Comparison of ENCODE assay signal across 16 cellular contexts in genomic region chr1:246005067-246005466, GRCh38.
A peak's percentile ranks its signal among the peaks of the same experiment; 100 is the strongest.
DNase-seq lines count a peak whose midpoint lies in the region; ATAC-seq and TF ChIP-seq lines count a peak whose summit lies in the region.
"Had no signal": no experiment of that assay in that cellular context is flagged by ENCODE, and none has a peak within 500 bp of the region (broad histone marks: within the 10 kb centered on the region; RNA-seq: fewer than 3 reads in every experiment).

No MANE protein-coding gene starts in this region.

- TF ChIP-seq EP300 in SK-N-SH (IDR thresholded peaks at IDR 0.05; ENCODE audit: borderline replicate concordance in 1 of 2, low read depth in 1 of 2, low read length in 1 of 2), result peak; percentile 64 to 94; a peak in 3 of 4 replicates

- TF ChIP-seq CTCF in SK-N-SH (IDR thresholded peaks at IDR 0.05), result no peak
- no peak for TF ChIP-seq CTCF in foreskin keratinocyte (conservative IDR thresholded peaks at IDR 0.05)

- H3K4me3 Mint-ChIP-seq in stimulated activated effector memory CD8-positive, alpha-beta T cell treated with anti-CD3 and anti-CD28 coated beads, Interleukin-12 subunit alpha, Interleukin-12 subunit beta, amount 100 ng/mL, for 72 hours, result no peak overlapping the region
- H3K4me3 Mint-ChIP-seq: activated B cell treated with CpG ODN at 0.5 μM for 24 hours, CD14-positive monocyte, endodermal cell had no signal

- peaks cover 14% of the 10 kb centered on the region for H3F3A ChIP-seq in SK-N-SH (replicated peaks; ENCODE audit: insufficient read depth)

- no peaks in the 10 kb centered on the region for H3K36me3 Mint-ChIP-seq in stimulated activated effector memory CD8-positive, alpha-beta T cell treated with anti-CD3 and anti-CD28 coated beads, Interleukin-12 subunit alpha, Interleukin-12 subunit beta, amount 100 ng/mL, for 72 hours
- H3K36me3 Mint-ChIP-seq: CD14-positive monocyte had no signal

- no peaks in the 10 kb centered on the region for H3K9me3 Mint-ChIP-seq in stimulated activated effector memory CD8-positive, alpha-beta T cell treated with anti-CD3 and anti-CD28 coated beads, Interleukin-12 subunit alpha, Interleukin-12 subunit beta, amount 100 ng/mL, for 72 hours
- H3K9me3 Mint-ChIP-seq: activated B cell treated with CpG ODN at 0.5 μM for 24 hours, CD14-positive monocyte had no signal

- TF ChIP-seq RAD21 in SK-N-SH (IDR thresholded peaks at IDR 0.05; ENCODE audit: low read length), result no peak

- H3K79me2 ChIP-seq in SK-N-SH (ENCODE audit: insufficient read depth), result no peaks in the 10 kb centered on the region

- no peaks in the 10 kb centered on the region for H3K36me3 ChIP-seq in SK-N-SH (replicated peaks in 1 of 2; ENCODE audit: control insufficient read depth in 1 of 2, insufficient read depth in 2 of 2, low read length in 1 of 2)
- H3K36me3 ChIP-seq: spleen had no signal

- H3K4me3 ChIP-seq in SK-N-SH (ENCODE audit: low read depth in 2 of 2, low read length in 1 of 2), result no peak overlapping the region
- H3K4me3 ChIP-seq: spleen had no signal

- H3K9me2 ChIP-seq in SK-N-SH, result no peaks in the 10 kb centered on the region

- intact Hi-C loops in left ventricle myocardium superior (cut with micrococcal nuclease) (no loop called here), Right ventricle myocardium inferior (cut with DNase I) (no loop called here)

- H3K9me3 ChIP-seq in SK-N-SH, result no peaks in the 10 kb centered on the region
- H3K9me3 ChIP-seq: spleen had no signal

- H3K27me3 ChIP-seq in SK-N-SH (ENCODE audit: insufficient read depth) (no peaks in the 10 kb centered on the region), foreskin keratinocyte (no peaks in the 10 kb centered on the region)
- H3K27me3 ChIP-seq: spleen had no signal

- DNase-seq in left ventricle myocardium superior, result no peak
- DNase-seq in Right ventricle myocardium inferior (ENCODE audit: missing footprints), result no peak
- DNase-seq in SK-N-SH, result no peak
- DNase-seq in foreskin keratinocyte, result peak; percentile 72 to 83
- no peak for DNase-seq in HuH-7.5 (ENCODE audit: low spot score)
- no peak for DNase-seq in stimulated activated effector memory CD8-positive, alpha-beta T cell treated with anti-CD3 and anti-CD28 coated beads, Interleukin-12 subunit alpha, Interleukin-12 subunit beta, amount 100 ng/mL, for 72 hours (ENCODE audit: low spot score in 2 of 2)
- DNase-seq in effector CD8-positive, alpha-beta T cell (lab: John Stamatoyannopoulos, UW), result no peak
- no peak for DNase-seq in medulla oblongata (ENCODE audit: extremely low spot score)
- DNase-seq: activated B cell treated with CpG ODN at 0.5 μM for 24 hours; activated gamma-delta T cell; endodermal cell; mesendoderm; NCI-H1092 treated with DMSO at 0.1 percent for 48 hours; spleen; stimulated activated naive CD4-positive, alpha-beta T cell had no signal

- H3K9ac ChIP-seq in SK-N-SH, result no peak overlapping the region

- CTCF ChIA-PET in SK-N-SH (lab: Yijun Ruan, JAX), result interaction anchor here (1.6 to 5.6 kb wide), 3 partner anchors 446 to 852 kb away, joined by 3 to 83 read pairs (median 7); partner anchors contain the start of gene KIF26B

- POLR2A ChIA-PET in SK-N-SH (lab: Yijun Ruan, JAX), result interaction anchor here (1.9 kb wide), 1 partner anchor 851 kb away, joined by 4 read pairs; no protein-coding TSS in a partner anchor

- H4K20me1 ChIP-seq in SK-N-SH (ENCODE audit: insufficient read depth), result no peaks in the 10 kb centered on the region

- H3K4me1 ChIP-seq in SK-N-SH (ENCODE audit: control insufficient read depth in 1 of 2, insufficient read depth in 2 of 2, low read depth in 1 of 2, low read length in 1 of 2) (peaks cover 5 to 21% of the 10 kb centered on the region in 2 experiments; a peak in 3 of 4 replicates), foreskin keratinocyte (peaks cover 19% of the 10 kb centered on the region)
- H3K4me1 ChIP-seq: spleen had no signal

- H3K4me1 Mint-ChIP-seq in stimulated activated effector memory CD8-positive, alpha-beta T cell treated with anti-CD3 and anti-CD28 coated beads, Interleukin-12 subunit alpha, Interleukin-12 subunit beta, amount 100 ng/mL, for 72 hours, result no peaks in the 10 kb centered on the region
- H3K4me1 Mint-ChIP-seq: endodermal cell had no signal

- peak overlapping the region; percentile 5; the same call in 1 of the 2 replicates for H3K4me2 ChIP-seq in SK-N-SH

- peak overlapping the region; percentile 78 to 92 for H3K27ac ChIP-seq in SK-N-SH (ENCODE audit: low read depth in 2 of 2, low read length in 1 of 2)
- no peak overlapping the region for H3K27ac ChIP-seq in foreskin keratinocyte
- H3K27ac ChIP-seq: spleen had no signal

- 40% methylated on average over 3 of the region's 3 CpGs for WGBS in SK-N-SH (ENCODE audit: low lambda C conversion rate)

- ATAC-seq in left ventricle myocardium superior (peak; percentile 79), Right ventricle myocardium inferior (no peak), foreskin keratinocyte (peak; percentile 69)
- no peak for ATAC-seq in stimulated activated effector memory CD8-positive, alpha-beta T cell treated with anti-CD3 and anti-CD28 coated beads, Interleukin-12 subunit alpha, Interleukin-12 subunit beta, amount 100 ng/mL, for 72 hours

- no peak overlapping the region for H3K27ac Mint-ChIP-seq in stimulated activated effector memory CD8-positive, alpha-beta T cell treated with anti-CD3 and anti-CD28 coated beads, Interleukin-12 subunit alpha, Interleukin-12 subunit beta, amount 100 ng/mL, for 72 hours
- H3K27ac Mint-ChIP-seq: activated B cell treated with CpG ODN at 0.5 μM for 24 hours, CD14-positive monocyte, endodermal cell had no signal

- no peak overlapping the region for H2AFZ ChIP-seq in SK-N-SH (ENCODE audit: low read depth)

TF ChIP-seq in SK-N-SH, 30 proteins besides CTCF, POLR2A, EP300 and RAD21 (continues in another document):
- TF ChIP-seq TEAD4 (IDR thresholded peaks at IDR 0.05; ENCODE audit: borderline replicate concordance, insufficient read depth), result peak; percentile 93
- TF ChIP-seq TCF12 (IDR thresholded peaks at IDR 0.05), result peak; percentile 97
- TF ChIP-seq USF1 (IDR thresholded peaks at IDR 0.05; ENCODE audit: borderline replicate concordance, low read depth), result no peak
- peak; percentile 75; the same call in 1 of the 2 replicates for TF ChIP-seq POLR2AphosphoS5 (IDR thresholded peaks at IDR 0.05; ENCODE audit: low read depth, low read length)
- TF ChIP-seq SIN3A (IDR thresholded peaks at IDR 0.05; ENCODE audit: borderline replicate concordance, low read depth, low read length), result 0 out of 2 replicates have a peak, but pooled peaks have one; percentile 66
- peak; percentile 97 for TF ChIP-seq NFIC (IDR thresholded peaks at IDR 0.05; ENCODE audit: borderline replicate concordance)
- no peak for TF ChIP-seq MXI1 (IDR thresholded peaks at IDR 0.05; ENCODE audit: low read depth, low read length)
- TF ChIP-seq REST (IDR thresholded peaks at IDR 0.05; ENCODE audit: low read depth, low read length), result peak; percentile 23; the same call in 1 of the 2 replicates
- TF ChIP-seq YY1 (IDR thresholded peaks at IDR 0.05; ENCODE audit: low read depth), result no peak; the same call in 1 of the 2 replicates
- TF ChIP-seq JUND (IDR thresholded peaks at IDR 0.05), result peak; percentile 94
- TF ChIP-seq RFX5 (IDR thresholded peaks at IDR 0.05; ENCODE audit: low read length), result no peak
- peak; percentile 78; the same call in 1 of the 2 replicates for TF ChIP-seq ZBTB33 (IDR thresholded peaks at IDR 0.05; ENCODE audit: borderline replicate concordance, low read depth)

Comparison
In these comparisons a context has a peak if more than half of its experiments do, and no peak if none do; other contexts are left out.
1. ATAC-seq: peak in left ventricle myocardium superior (single experiment) and foreskin keratinocyte (single experiment); none in Right ventricle myocardium inferior (single experiment) and stimulated activated effector memory CD8-positive, alpha-beta T cell treated with anti-CD3 and anti-CD28 coated beads, Interleukin-12 subunit alpha, Interleukin-12 subunit beta, amount 100 ng/mL, for 72 hours (single experiment).
2. DNase-seq: peak in foreskin keratinocyte (2 of 2); none in left ventricle myocardium superior (single experiment), Right ventricle myocardium inferior (single experiment), SK-N-SH (single experiment), HuH-7.5 (single experiment), stimulated activated effector memory CD8-positive, alpha-beta T cell treated with anti-CD3 and anti-CD28 coated beads, Interleukin-12 subunit alpha, Interleukin-12 subunit beta, amount 100 ng/mL, for 72 hours (0 of 2), effector CD8-positive, alpha-beta T cell (single experiment) and medulla oblongata (single experiment).